Comparison of ENCODE assay signal across 8 cellular contexts in the genomic region with DNA sequence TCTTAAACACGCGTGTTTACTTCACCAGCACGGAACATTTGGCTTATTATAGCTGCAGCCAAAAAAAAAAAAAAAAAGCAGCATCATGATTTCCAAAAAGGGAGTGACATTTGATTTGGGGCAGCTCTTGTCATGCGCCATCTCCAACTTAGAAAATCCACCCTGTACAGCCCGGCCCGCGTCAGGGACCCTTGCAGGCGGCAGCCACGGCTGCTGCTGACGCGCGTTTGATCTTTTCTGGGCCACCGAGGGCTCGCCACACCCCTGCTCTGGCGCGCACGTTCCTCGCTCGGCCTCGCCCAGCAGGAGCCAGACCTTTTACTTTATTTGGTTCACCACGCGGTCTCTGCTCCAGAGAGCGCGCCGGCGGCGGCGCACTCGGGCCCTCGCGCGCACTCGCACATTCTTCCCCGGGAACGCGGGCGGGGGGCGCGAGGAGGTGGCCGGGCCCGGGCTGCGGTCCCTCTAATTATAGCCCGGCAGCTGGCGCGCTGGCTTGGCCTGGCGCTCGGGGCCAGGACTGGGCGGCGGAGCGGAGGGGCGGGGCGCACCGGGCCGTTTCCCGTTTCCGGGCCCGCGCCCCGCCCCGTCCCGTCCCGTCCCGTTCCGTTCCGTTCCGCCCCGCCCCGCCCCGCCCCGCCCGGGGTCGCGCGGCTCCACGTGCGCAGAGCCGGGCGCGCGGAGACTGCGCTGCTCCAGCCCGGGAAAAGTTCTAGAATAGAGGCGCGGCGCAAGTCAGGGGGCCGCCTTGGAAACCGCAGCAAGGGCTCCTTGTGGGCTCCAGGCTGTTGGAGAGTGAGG. TPM values are rescaled to one million over a fixed set of nuclear protein-coding genes. Genes with fewer than 3 reads are reported as not detected.
DNase-seq lines count a peak whose midpoint lies in the region; ATAC-seq and TF ChIP-seq lines count a peak whose summit lies in the region.

No MANE protein-coding gene starts in this region.

- H3K56ac ChIP-seq in H9 (ENCODE audit: insufficient read length, low read depth, low read length), result no peak overlapping the region

- H3K4me3 Mint-ChIP-seq in H9, result peak overlapping the region; percentile 74 to 80

- TF ChIP-seq CTCF in GM06990 (IDR thresholded peaks at IDR 0.05; ENCODE audit: insufficient read depth, low read length, poor library complexity, severe bottlenecking) (no peak), H9 (conservative IDR thresholded peaks at IDR 0.05) (no peak; the same call in 2 of the 3 replicates), Loucy (conservative IDR thresholded peaks at IDR 0.05; ENCODE audit: low read length) (no peak), gastroesophageal sphincter (IDR thresholded peaks at IDR 0.05) (peak in 1 of 4 experiments; percentile 22), neutrophil (IDR thresholded peaks at IDR 0.05) (peak; percentile 7), transverse colon (IDR thresholded peaks at IDR 0.05) (peak in 1 of 5 experiments; percentile 24)

- peak; percentile 89 for ATAC-seq in gastroesophageal sphincter

- no peaks in the 10 kb centered on the region; the same call in 1 of the 2 replicates for H3K36me3 ChIP-seq in GM06990 (ENCODE audit: control insufficient read depth, insufficient read depth, low read length)
- peaks cover 8% of the 10 kb centered on the region; the same call in 1 of the 2 replicates for H3K36me3 ChIP-seq in Loucy (ENCODE audit: insufficient read depth, low read length)
- peaks cover 28% of the 10 kb centered on the region for H3K36me3 ChIP-seq in SJSA1
- H3K36me3 ChIP-seq in gastroesophageal sphincter, result no peaks in the 10 kb centered on the region
- peaks cover 3% of the 10 kb centered on the region for H3K36me3 ChIP-seq in neutrophil
- no peaks in the 10 kb centered on the region for H3K36me3 ChIP-seq in transverse colon

- WGBS in H9 (ENCODE audit: extremely low coverage, insufficient read length, low lambda C conversion rate), result no CpG with 5 or more reads among the region's 87 CpGs
- WGBS in gastroesophageal sphincter (ENCODE audit: low coverage in 1 of 2), 2 donors, result 0 to 1% methylated on average over 9 to 26 of the region's 87 CpGs
- 0% methylated on average over 3 to 70 of the region's 87 CpGs for WGBS in transverse colon (ENCODE audit: low coverage in 1 of 2), 2 donors

- H3K9me3 Mint-ChIP-seq in H9, result no peaks in the 10 kb centered on the region; a peak in 1 of 5 replicates

- no peak overlapping the region for H2BK5ac ChIP-seq in H9 (ENCODE audit: insufficient read length, low read length)

- H2BK15ac ChIP-seq in H9 (ENCODE audit: low read depth, low read length), result no peak overlapping the region

- peak overlapping the region; percentile 66 to 92 (median 84); a peak in 5 of 7 replicates for H3K27ac Mint-ChIP-seq in H9

- H3K4me3 ChIP-seq in GM06990 (replicated peaks; ENCODE audit: low read depth, low read length) (peak overlapping the region; percentile 57), Loucy (ENCODE audit: low read length, poor library complexity, severe bottlenecking) (peak overlapping the region; percentile 88), SJSA1 (peak overlapping the region; percentile 46), gastroesophageal sphincter (peak overlapping the region; percentile 24 to 56), neutrophil (ENCODE audit: low read depth in 1 of 2, low read length in 1 of 2) (peak overlapping the region; percentile 74 to 82), transverse colon (peak overlapping the region; percentile 13 to 56 (median 43))

- TF ChIP-seq POLR2A in gastroesophageal sphincter (IDR thresholded peaks at IDR 0.05) (peak; percentile 80 to 89), transverse colon (IDR thresholded peaks at IDR 0.05) (peak; percentile 81)

- no peaks in the 10 kb centered on the region for H4K20me1 ChIP-seq in H9 (ENCODE audit: control insufficient read depth, insufficient read depth, insufficient read length)
- H4K20me1 ChIP-seq in Loucy (ENCODE audit: insufficient read depth, low read length, poor library complexity, severe bottlenecking), result peaks cover 38% of the 10 kb centered on the region

- H3K4me1 ChIP-seq in H9 (ENCODE audit: insufficient read depth, low read length) (peaks cover 2% of the 10 kb centered on the region), Loucy (ENCODE audit: insufficient read depth, low read length, poor library complexity, severe bottlenecking) (peaks cover 55% of the 10 kb centered on the region), SJSA1 (replicated peaks) (peaks cover 61% of the 10 kb centered on the region), gastroesophageal sphincter (peaks cover 27 to 72% (median 35%) of the 10 kb centered on the region in 3 donors), neutrophil (ENCODE audit: control insufficient read depth in 1 of 2, insufficient read depth in 1 of 2, low read depth in 1 of 2, low read length in 1 of 2) (peaks cover 66 to 67% of the 10 kb centered on the region in 2 experiments), transverse colon (peaks cover 26 to 66% (median 57%) of the 10 kb centered on the region in 4 donors)

- no peaks in the 10 kb centered on the region for H3K27me3 Mint-ChIP-seq in H9 (ENCODE audit: low read depth)

- peaks cover 0 to 12% (median 0%) of the 10 kb centered on the region in 3 experiments; a peak in 3 of 7 replicates for H3K36me3 Mint-ChIP-seq in H9 (ENCODE audit: insufficient read depth in 1 of 3, low read depth in 3 of 3)

- no peak overlapping the region for H3K4ac ChIP-seq in H9 (ENCODE audit: low read depth, low read length)

- H3K14ac ChIP-seq in H9 (ENCODE audit: insufficient read depth, low read length), result no peak overlapping the region

- no peak overlapping the region for H2AK5ac ChIP-seq in H9 (ENCODE audit: insufficient read length, low read length)

- H4K5ac ChIP-seq in H9 (ENCODE audit: insufficient read length, low read depth, low read length), result no peak overlapping the region

- intact Hi-C loops in transverse colon (cut with DNase I; ENCODE audit: low total_unique reads), result loop anchor here (5.0 kb wide), 1 partner anchor 58 kb away; no protein-coding TSS in a partner anchor

- no peak overlapping the region for H2AFZ ChIP-seq in H9 (ENCODE audit: low read length)
- H2AFZ ChIP-seq in Loucy (ENCODE audit: low read length), result peak overlapping the region; percentile 31

- H3K23ac ChIP-seq in H9 (ENCODE audit: insufficient read length, low read depth, low read length), result no peak overlapping the region

- no peak overlapping the region for H4K8ac ChIP-seq in H9 (replicated peaks; ENCODE audit: insufficient read length, low read depth, low read length)

- no peak overlapping the region for H2BK12ac ChIP-seq in H9 (ENCODE audit: insufficient read length, low read depth, low read length)

- peak overlapping the region; percentile 92 for H3K4me2 ChIP-seq in H9 (ENCODE audit: insufficient read depth, insufficient read length, low read length)
- H3K4me2 ChIP-seq in Loucy (ENCODE audit: low read depth, low read length, poor library complexity, severe bottlenecking), result peak overlapping the region; percentile 95

- TF ChIP-seq EP300 in gastroesophageal sphincter (IDR thresholded peaks at IDR 0.05), result peak; percentile 93
- peak; percentile 31 for TF ChIP-seq EP300 in transverse colon (IDR thresholded peaks at IDR 0.05; ENCODE audit: low read depth)

- H3K9ac ChIP-seq in H9 (ENCODE audit: extremely low read depth, insufficient read length, low read length), result peak overlapping the region; percentile 25
- peak overlapping the region; percentile 92 for H3K9ac ChIP-seq in Loucy (ENCODE audit: low read depth, low read length, poor library complexity, severe bottlenecking)

- no peaks in the 10 kb centered on the region for H3K27me3 ChIP-seq in GM06990 (replicated peaks; ENCODE audit: control insufficient read depth, insufficient read depth, low read length)
- no peaks in the 10 kb centered on the region for H3K27me3 ChIP-seq in H9 (ENCODE audit: insufficient read depth, low read length)
- no peaks in the 10 kb centered on the region for H3K27me3 ChIP-seq in Loucy (ENCODE audit: insufficient read depth, low read length, poor library complexity, severe bottlenecking)
- H3K27me3 ChIP-seq in SJSA1 (replicated peaks), result no peaks in the 10 kb centered on the region
- H3K27me3 ChIP-seq in gastroesophageal sphincter, result no peaks in the 10 kb centered on the region
- H3K27me3 ChIP-seq in neutrophil, result no peaks in the 10 kb centered on the region
- no peaks in the 10 kb centered on the region for H3K27me3 ChIP-seq in transverse colon

- H2BK120ac ChIP-seq in H9 (ENCODE audit: low read depth, low read length, poor library complexity, severe bottlenecking), result no peak overlapping the region

- H3F3A ChIP-seq in Loucy (ENCODE audit: low read depth), result peaks cover 49% of the 10 kb centered on the region

- H3K9me2 ChIP-seq in Loucy (replicated peaks; ENCODE audit: low read depth, low read length), result no peaks in the 10 kb centered on the region

- H3T11ph ChIP-seq in H9 (ENCODE audit: low read length), result no peak overlapping the region

- DNase-seq in GM06990 (ENCODE audit: extremely low read depth, insufficient read length) (peak; percentile 92), H9 (peak; percentile 81), SJSA1 (ENCODE audit: low read depth in 1 of 2, low spot score in 2 of 2) (peak; percentile 91), transverse colon (peak; percentile 92)
- DNase-seq in activated naive CD4-positive, alpha-beta T cell treated with Interleukin-2 at 50 U/mL for 16 hours, result peak; percentile 74

- no peak overlapping the region for H2BK20ac ChIP-seq in H9 (ENCODE audit: low read depth, low read length, poor library complexity, severe bottlenecking)

- H3K18ac ChIP-seq in H9 (ENCODE audit: insufficient read length, low read depth, low read length), result no peak overlapping the region

- no peaks in the 10 kb centered on the region for H3K23me2 ChIP-seq in H9 (ENCODE audit: insufficient read length, low read depth, low read length, poor library complexity, severe bottlenecking)

- no peaks in the 10 kb centered on the region for H3K79me1 ChIP-seq in H9 (ENCODE audit: insufficient read depth, low read depth, low read length, poor library complexity, severe bottlenecking)

- H3K4me1 Mint-ChIP-seq in H9, result peaks cover 41 to 42% of the 10 kb centered on the region in 2 experiments

- in situ Hi-C loops in transverse colon (cut with MboI; ENCODE audit: low pct_ligation_motif_present in 1 of 4, low pct_unique_long_range_greater_than_20kb in 1 of 4, low sequenced_read_pairs in 3 of 4), result loop anchor here (5.0 to 25.0 kb wide), 9 partner anchors 55 to 485 kb away; no protein-coding TSS in a partner anchor

- H4K91ac ChIP-seq in H9 (ENCODE audit: insufficient read length, low read depth, low read length), result no peak overlapping the region

- H3K9me3 ChIP-seq in H9 (ENCODE audit: control insufficient read depth, low read depth, low read length) (no peaks in the 10 kb centered on the region), Loucy (ENCODE audit: insufficient read depth, low read depth, low read length) (no peaks in the 10 kb centered on the region), SJSA1 (replicated peaks) (no peaks in the 10 kb centered on the region), gastroesophageal sphincter (no peaks in the 10 kb centered on the region), neutrophil (no peaks in the 10 kb centered on the region), transverse colon (no peaks in the 10 kb centered on the region)

- no peak overlapping the region for H3K27ac ChIP-seq in H9 (ENCODE audit: insufficient read length, low read depth, low read length)
- peak overlapping the region; percentile 86 for H3K27ac ChIP-seq in SJSA1
- peak overlapping the region; percentile 95 to 100 (median 98) for H3K27ac ChIP-seq in gastroesophageal sphincter
- H3K27ac ChIP-seq in neutrophil, result peak overlapping the region; percentile 99
- H3K27ac ChIP-seq in transverse colon, result peak overlapping the region; percentile 98 to 100 (median 99)

- H3K79me2 ChIP-seq in H9 (ENCODE audit: insufficient read depth, low read length) (peaks cover 7% of the 10 kb centered on the region; the same call in 1 of the 2 replicates), Loucy (ENCODE audit: insufficient read depth, low read length) (peaks cover 46% of the 10 kb centered on the region)

RNA-seq across cellular contexts. Expression of a gene that starts 10.2 kb away (rescaled TPM):
- total RNA-seq in H9 (2021), result 80.2 and 80.3 TPM in 2 replicates
- total RNA-seq in SJSA1 (2014; rRNA removed; shearing (Covaris generic)), result 42.1 and 60.8 TPM in 2 replicates
- total RNA-seq in gastroesophageal sphincter, result 100 to 1,000 TPM in 3 of 4 donors, 10 to 100 TPM in 1; 70.1 to 107 (median 104) TPM
- total RNA-seq in transverse colon, result 100 to 1,000 TPM in 1 of 4 donors, 10 to 100 TPM in 3; 82.7 to 120 (median 93.3) TPM
